ENCODE assay signal across 13 cellular contexts in the genomic region with DNA sequence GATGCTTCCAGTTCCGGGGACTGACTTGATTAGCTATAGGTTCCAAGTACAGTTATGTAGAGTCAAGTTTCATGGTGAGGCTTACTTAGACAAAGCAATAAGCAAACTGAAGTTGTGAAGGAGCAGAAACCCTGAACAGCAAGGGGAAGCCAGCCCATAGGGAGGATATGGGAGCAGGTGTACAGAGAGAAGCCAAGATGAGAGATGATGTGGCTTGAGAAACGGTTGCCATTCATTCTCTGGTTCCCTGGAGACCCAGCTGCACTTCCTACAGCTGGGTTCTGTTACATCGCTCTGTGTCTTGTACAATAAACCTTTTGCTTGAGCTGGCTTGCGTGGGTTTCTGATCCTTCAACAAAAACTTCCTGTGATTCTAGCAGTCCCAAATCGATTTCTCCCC.
DNase-seq lines count a peak whose midpoint lies in the region; ATAC-seq and TF ChIP-seq lines count a peak whose summit lies in the region.
"Had no signal": no experiment of that assay in that cellular context is flagged by ENCODE, and none has a peak within 500 bp of the region (broad histone marks: within the 10 kb centered on the region; RNA-seq: fewer than 3 reads in every experiment).

No MANE protein-coding gene starts in this region.

- peak; percentile 65 for ATAC-seq in HG03064 (IDR thresholded peaks at IDR 0.05; ENCODE audit: low read depth, unreplicated experiment)

- H2AFZ ChIP-seq in OCI-LY3 (ENCODE audit: low read depth, low read length), result no peak overlapping the region

- no peaks in the 10 kb centered on the region for H3K9me3 Mint-ChIP-seq in activated CD4-positive, alpha-beta T cell treated with anti-CD3 and anti-CD28 coated beads, Interleukin-2, amount 10 ng/mL, durations not matched to agents 24 days and 14 days

- H3K4me1 ChIP-seq in OCI-LY3 (ENCODE audit: low read length) (peaks cover 39% of the 10 kb centered on the region), skeletal muscle tissue (ENCODE audit: control insufficient read depth in 3 of 3, insufficient read depth in 3 of 3, low read length in 3 of 3) (peaks cover 21 to 25% (median 23%) of the 10 kb centered on the region in 3 donors), ascending aorta (no peaks in the 10 kb centered on the region), suprapubic skin (peaks cover 6% of the 10 kb centered on the region)

- no peaks in the 10 kb centered on the region for H4K20me1 ChIP-seq in OCI-LY3 (ENCODE audit: insufficient read depth, low read length)

- peaks cover 29% of the 10 kb centered on the region for H3K27me3 ChIP-seq in OCI-LY3 (ENCODE audit: low read depth, low read length)
- H3K27me3 ChIP-seq in skeletal muscle tissue (ENCODE audit: control insufficient read depth in 3 of 3, insufficient read depth in 3 of 3, low read length in 3 of 3), result no peaks in the 10 kb centered on the region
- H3K27me3 ChIP-seq in ascending aorta, result no peaks in the 10 kb centered on the region
- no peaks in the 10 kb centered on the region for H3K27me3 ChIP-seq in suprapubic skin
- H3K27me3 ChIP-seq: sigmoid colon had no signal

- intact Hi-C loops in activated CD4-positive, alpha-beta T cell treated with anti-CD3 and anti-CD28 coated beads, Interleukin-2, amount 10 ng/mL, durations not matched to agents 24 days and 14 days (cut with micrococcal nuclease), result no loop called here
- intact Hi-C loops in ascending aorta (cut with DNase I), result no loop called here

- H3K27me3 Mint-ChIP-seq in activated CD4-positive, alpha-beta T cell treated with anti-CD3 and anti-CD28 coated beads, Interleukin-2, amount 10 ng/mL, durations not matched to agents 24 days and 14 days, result peaks cover 2% of the 10 kb centered on the region

- H3K36me3 Mint-ChIP-seq in activated CD4-positive, alpha-beta T cell treated with anti-CD3 and anti-CD28 coated beads, Interleukin-2, amount 10 ng/mL, durations not matched to agents 24 days and 14 days (ENCODE audit: low read depth), result no peaks in the 10 kb centered on the region

- H3K27ac Mint-ChIP-seq in activated CD4-positive, alpha-beta T cell treated with anti-CD3 and anti-CD28 coated beads, Interleukin-2, amount 10 ng/mL, durations not matched to agents 24 days and 14 days, result no peak overlapping the region

- 71% methylated on average over 5 of the region's 5 CpGs for WGBS in suprapubic skin

- TF ChIP-seq POLR2A in suprapubic skin (IDR thresholded peaks at IDR 0.05), result no peak

- H3K4me3 ChIP-seq in OCI-LY3 (ENCODE audit: low read length), result no peak overlapping the region
- no peak overlapping the region for H3K4me3 ChIP-seq in skeletal muscle tissue (ENCODE audit: low read length in 3 of 3)
- H3K4me3 ChIP-seq in ascending aorta, result no peak overlapping the region
- H3K4me3 ChIP-seq in suprapubic skin, result no peak overlapping the region
- H3K4me3 ChIP-seq: sigmoid colon, SK-N-MC had no signal

- no peaks in the 10 kb centered on the region for H3K36me3 ChIP-seq in OCI-LY3 (replicated peaks; ENCODE audit: low read depth, low read length)
- H3K36me3 ChIP-seq in skeletal muscle tissue (ENCODE audit: control insufficient read depth in 3 of 3, insufficient read depth in 3 of 3, low read length in 3 of 3), result no peaks in the 10 kb centered on the region
- no peaks in the 10 kb centered on the region for H3K36me3 ChIP-seq in ascending aorta
- no peaks in the 10 kb centered on the region for H3K36me3 ChIP-seq in suprapubic skin
- H3K36me3 ChIP-seq: sigmoid colon had no signal

- peak overlapping the region; percentile 19 for H3K4me2 ChIP-seq in OCI-LY3 (ENCODE audit: low read length)

- no peaks in the 10 kb centered on the region for H3K79me2 ChIP-seq in OCI-LY3 (ENCODE audit: low read length)

- H3K27ac ChIP-seq in OCI-LY3 (ENCODE audit: low read length), result no peak overlapping the region
- peak overlapping the region; percentile 69 for H3K27ac ChIP-seq in skeletal muscle tissue (ENCODE audit: low read depth, low read length)
- H3K27ac ChIP-seq in ascending aorta, result no peak overlapping the region
- no peak overlapping the region for H3K27ac ChIP-seq in suprapubic skin
- H3K27ac ChIP-seq: SK-N-MC had no signal

- DNase-seq in activated CD4-positive, alpha-beta T cell treated with anti-CD3 and anti-CD28 coated beads, Interleukin-2, amount 10 ng/mL, durations not matched to agents 24 days and 14 days, result peak; percentile 50
- DNase-seq in activated CD4-positive, alpha-beta T cell treated with anti-CD3 and anti-CD28 coated beads for 48 hours, result no peak
- DNase-seq in ascending aorta (ENCODE audit: low spot score in 2 of 2), result no peak
- no peak for DNase-seq in suprapubic skin (ENCODE audit: low spot score in 2 of 2)
- DNase-seq in NOMO-1 treated with dmso at 0.1 percent for 144 hours (lab: John Stamatoyannopoulos, UW; ENCODE audit: unreplicated experiment), result no peak
- DNase-seq: activated naive CD4-positive, alpha-beta T cell treated with anti-CD3 and anti-CD28 coated beads, Interleukin-2, amount 50 U/mL, for 16 hours; DMS53; head of caudate nucleus; sigmoid colon had no signal

- H3K9me3 ChIP-seq in OCI-LY3 (ENCODE audit: insufficient read depth, low read length), result no peaks in the 10 kb centered on the region
- H3K9me3 ChIP-seq in skeletal muscle tissue (ENCODE audit: control insufficient read depth in 3 of 3, low read length in 3 of 3), result no peaks in the 10 kb centered on the region
- no peaks in the 10 kb centered on the region for H3K9me3 ChIP-seq in ascending aorta
- H3K9me3 ChIP-seq in suprapubic skin, result no peaks in the 10 kb centered on the region
- H3K9me3 ChIP-seq: sigmoid colon had no signal

- TF ChIP-seq CTCF in OCI-LY3 (IDR thresholded peaks at IDR 0.05; ENCODE audit: low read depth, low read length), result no peak
- TF ChIP-seq CTCF in ascending aorta (IDR thresholded peaks at IDR 0.05), result no peak
- no peak for TF ChIP-seq CTCF in suprapubic skin (IDR thresholded peaks at IDR 0.05)

- TF ChIP-seq EP300 in suprapubic skin (IDR thresholded peaks at IDR 0.05), result no peak

- no peak overlapping the region for H3K4me3 Mint-ChIP-seq in activated CD4-positive, alpha-beta T cell treated with anti-CD3 and anti-CD28 coated beads, Interleukin-2, amount 10 ng/mL, durations not matched to agents 24 days and 14 days

- H3K9ac ChIP-seq in OCI-LY3 (ENCODE audit: low read length) (no peak overlapping the region), skeletal muscle tissue (ENCODE audit: low read depth in 1 of 3, low read length in 3 of 3) (peak overlapping the region in 1 of 3 donors; percentile 8)

- peaks cover 12% of the 10 kb centered on the region for H3K4me1 Mint-ChIP-seq in activated CD4-positive, alpha-beta T cell treated with anti-CD3 and anti-CD28 coated beads, Interleukin-2, amount 10 ng/mL, durations not matched to agents 24 days and 14 days
